In the genomic region with DNA sequence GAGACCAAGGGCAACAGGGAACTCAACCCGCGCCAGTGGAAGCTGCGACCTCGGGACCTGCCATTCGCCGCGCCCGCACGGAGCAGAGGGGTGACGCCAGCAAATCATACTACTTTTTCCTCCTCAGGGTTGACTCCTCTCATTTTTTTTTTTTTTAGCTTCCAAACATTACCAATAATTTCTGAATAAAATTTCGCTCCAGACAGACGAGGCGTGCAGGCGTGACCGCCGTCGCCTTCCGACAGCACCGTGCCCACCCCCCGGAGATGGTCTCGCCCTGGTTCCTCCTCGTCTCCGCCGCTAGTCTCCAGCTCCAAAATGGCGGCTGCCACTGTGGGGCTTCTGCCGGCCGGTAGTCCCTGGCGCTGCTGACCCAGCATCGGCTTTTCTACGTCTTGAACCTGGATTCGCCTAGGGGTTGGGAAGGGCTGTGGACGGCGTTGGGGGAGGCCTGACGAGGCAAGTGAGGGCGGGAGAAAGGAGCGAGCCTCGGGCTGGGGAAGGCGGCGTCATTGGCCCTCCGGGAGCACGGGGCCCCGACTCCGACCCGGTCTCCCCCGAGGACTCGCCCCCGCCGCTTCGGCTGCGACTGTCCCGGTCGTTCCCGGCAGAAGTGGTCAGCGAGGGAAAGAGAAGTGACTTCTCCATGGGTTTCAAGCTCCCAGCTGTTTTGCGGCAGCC, we compare ENCODE assay signal across 8 cellular contexts. TPM values are rescaled to one million over a fixed set of nuclear protein-coding genes. Genes with fewer than 3 reads are reported as not detected.
A peak's percentile ranks its signal among the peaks of the same experiment; 100 is the strongest.
DNase-seq lines count a peak whose midpoint lies in the region; ATAC-seq and TF ChIP-seq lines count a peak whose summit lies in the region.

A gene (plus strand): TSS at position 300 of the 681 bp plus-strand sequence. CDS start 9,016 bp downstream, outside the sequence.
A gene (minus strand): TSS at position 37 of the 681 bp plus-strand sequence. CDS start 4,069 bp downstream, outside the sequence.

- H3K79me2 ChIP-seq in PC-3 (ENCODE audit: low read length) = peaks cover 62% of the 10 kb centered on the region

- ATAC-seq in GM21447 (IDR thresholded peaks at IDR 0.05; ENCODE audit: unreplicated experiment) = peak; percentile 93
- peak; percentile 91 for ATAC-seq in PC-3

- no peaks in the 10 kb centered on the region for H3K9me3 ChIP-seq in HUES6 (ENCODE audit: control insufficient read depth, insufficient read depth, low read depth, low read length)
- H3K9me3 ChIP-seq in PC-3 (ENCODE audit: low read length) = no peaks in the 10 kb centered on the region
- H3K9me3 ChIP-seq in muscle layer of colon (ENCODE audit: low read length) = no peaks in the 10 kb centered on the region

- H3K27me3 ChIP-seq in HUES6 (ENCODE audit: control insufficient read depth, insufficient read depth, low read length) = no peaks in the 10 kb centered on the region
- H3K27me3 ChIP-seq in PC-3 (ENCODE audit: low read length) = no peaks in the 10 kb centered on the region
- H3K27me3 ChIP-seq in muscle layer of colon (ENCODE audit: control insufficient read depth in 1 of 2, insufficient read depth in 2 of 2, low read length in 2 of 2) = no peaks in the 10 kb centered on the region

- H3K4me1 ChIP-seq in HUES6 (ENCODE audit: control insufficient read depth, insufficient read depth, low read length) = no peaks in the 10 kb centered on the region
- peaks cover 14% of the 10 kb centered on the region; the same call in 1 of the 2 replicates for H3K4me1 ChIP-seq in PC-3 (ENCODE audit: insufficient read depth, low read length)
- peaks cover 34% of the 10 kb centered on the region for H3K4me1 ChIP-seq in muscle layer of colon (ENCODE audit: insufficient read depth, low read length)

- H3K27ac Mint-ChIP-seq in activated T-cell treated with anti-CD3 and anti-CD28 coated beads, Interleukin-2, amount 50 U/mL, for 24 hours = peak within 1 kb of the TSS; percentile 100

- H3F3A ChIP-seq in PC-3 (ENCODE audit: low read length, unreplicated experiment) = no peaks in the 10 kb centered on the region

- peak within 1 kb of the TSS; percentile 90 for H3K4me2 ChIP-seq in PC-3 (ENCODE audit: low read length)

- H3K36me3 ChIP-seq in HUES6 (ENCODE audit: control insufficient read depth, insufficient read depth, low read length) (peaks cover 55% of the 10 kb centered on the region), PC-3 (ENCODE audit: low read depth, low read length) (peaks cover 15% of the 10 kb centered on the region; the same call in 1 of the 2 replicates), muscle layer of colon (ENCODE audit: insufficient read depth, low read length) (peaks cover 17% of the 10 kb centered on the region)

- peaks cover 82% of the 10 kb centered on the region for H3K36me3 Mint-ChIP-seq in activated T-cell treated with anti-CD3 and anti-CD28 coated beads, Interleukin-2, amount 50 U/mL, for 24 hours (ENCODE audit: low read depth)

- TF ChIP-seq CTCF in PC-3 (conservative IDR thresholded peaks at IDR 0.05; ENCODE audit: low read depth, low read length) = no peak

- H3K4me3 ChIP-seq in HUES6 (ENCODE audit: low read depth, low read length) = peak within 1 kb of the TSS; percentile 91
- H3K4me3 ChIP-seq in PC-3 (ENCODE audit: low read length) = peak within 1 kb of the TSS; percentile 99
- H3K4me3 ChIP-seq in muscle layer of colon (ENCODE audit: low read depth in 1 of 2, low read length in 2 of 2) = peak within 1 kb of the TSS; percentile 90 to 96

- H3K4me3 Mint-ChIP-seq in activated T-cell treated with anti-CD3 and anti-CD28 coated beads, Interleukin-2, amount 50 U/mL, for 24 hours = peak within 1 kb of the TSS; percentile 92

- no peaks in the 10 kb centered on the region for H3K9me3 Mint-ChIP-seq in activated T-cell treated with anti-CD3 and anti-CD28 coated beads, Interleukin-2, amount 50 U/mL, for 24 hours

- DNase-seq in DMS 273 treated with DMSO at 0.1 percent for 48 hours (lab: John Stamatoyannopoulos, UW) (peak; percentile 80), PC-3 (peak; percentile 71), erythroblast (lab: John Stamatoyannopoulos, UW) (peak; percentile 91 to 95)
- DNase-seq in activated T-cell treated with anti-CD3 and anti-CD28 coated beads, Interleukin-2, amount 50 U/mL, for 24 hours = peak; percentile 91
- DNase-seq in stimulated activated CD8-positive, alpha-beta memory T cell treated with anti-CD3 and anti-CD28 coated beads, Interleukin-7, amount 100 ng/mL, for 4 hours (ENCODE audit: low read depth in 2 of 2) = peak; percentile 68 to 76

- TF ChIP-seq POLR2A in erythroblast (IDR thresholded peaks at IDR 0.05; ENCODE audit: low read length) = peak; percentile 95

- POLR2A ChIA-PET in PC-3 (lab: Charles Lee; ENCODE audit: unreplicated experiment) = interaction anchor here (0.6 to 1.1 kb wide), 2 partner anchors 16 to 81 kb away, joined by 3 read pairs; a partner anchor contains a TSS

- intact Hi-C loops in PC-3 (cut with micrococcal nuclease) = loop anchor here (1.0 kb wide), 1 partner anchor 16 kb away; a partner anchor contains a TSS

- CTCF ChIA-PET in PC-3 (lab: Charles Lee) = interaction anchor here (1.8 kb wide), 1 partner anchor 15 kb away, joined by 18 read pairs; a partner anchor contains a TSS

- H3K9ac ChIP-seq in HUES6 (ENCODE audit: low read length) (peak within 1 kb of the TSS; percentile 97), PC-3 (ENCODE audit: low read length) (peak within 1 kb of the TSS; percentile 99), muscle layer of colon (ENCODE audit: low read length) (peak within 1 kb of the TSS; percentile 82)

- peaks cover 42% of the 10 kb centered on the region for H3K4me1 Mint-ChIP-seq in activated T-cell treated with anti-CD3 and anti-CD28 coated beads, Interleukin-2, amount 50 U/mL, for 24 hours (ENCODE audit: low read depth)

- H3K27ac ChIP-seq in HUES6 (ENCODE audit: low read depth, low read length) (peak within 1 kb of the TSS; percentile 100), PC-3 (ENCODE audit: low read length) (peak within 1 kb of the TSS; percentile 78), muscle layer of colon (ENCODE audit: low read depth, low read length) (peak within 1 kb of the TSS; percentile 100)

- no peaks in the 10 kb centered on the region for H3K27me3 Mint-ChIP-seq in activated T-cell treated with anti-CD3 and anti-CD28 coated beads, Interleukin-2, amount 50 U/mL, for 24 hours

- no peaks in the 10 kb centered on the region for H4K20me1 ChIP-seq in PC-3 (ENCODE audit: low read length)

- H2AFZ ChIP-seq in PC-3 (ENCODE audit: low read length) = peak within 1 kb of the TSS; percentile 96

- H3K9me2 ChIP-seq in PC-3 (replicated peaks; ENCODE audit: low read length) = no peaks in the 10 kb centered on the region

- BruUV-seq in PC-3 (replicated peaks; lab: Mats Ljungman, UMichigan) = TSS peak; percentile 59

RNA-seq across cellular contexts. Expression of the first gene that starts in this region (rescaled TPM):
- total RNA-seq in PC-3 (2014; rRNA removed) = 51.5 and 57.9 TPM in 2 replicates

RNA-seq across cellular contexts. Expression of the second gene that starts in this region (rescaled TPM):
- total RNA-seq in PC-3 (2014; rRNA removed) = 147 and 248 TPM in 2 replicates

Comparison
In these comparisons a context has a peak if more than half of its experiments do, and no peak if none do; other contexts are left out.
1. Peak in every context shown above with its lines: DNase-seq, ATAC-seq, H3K4me3 ChIP-seq and H3K27ac ChIP-seq.